In the genomic region with DNA sequence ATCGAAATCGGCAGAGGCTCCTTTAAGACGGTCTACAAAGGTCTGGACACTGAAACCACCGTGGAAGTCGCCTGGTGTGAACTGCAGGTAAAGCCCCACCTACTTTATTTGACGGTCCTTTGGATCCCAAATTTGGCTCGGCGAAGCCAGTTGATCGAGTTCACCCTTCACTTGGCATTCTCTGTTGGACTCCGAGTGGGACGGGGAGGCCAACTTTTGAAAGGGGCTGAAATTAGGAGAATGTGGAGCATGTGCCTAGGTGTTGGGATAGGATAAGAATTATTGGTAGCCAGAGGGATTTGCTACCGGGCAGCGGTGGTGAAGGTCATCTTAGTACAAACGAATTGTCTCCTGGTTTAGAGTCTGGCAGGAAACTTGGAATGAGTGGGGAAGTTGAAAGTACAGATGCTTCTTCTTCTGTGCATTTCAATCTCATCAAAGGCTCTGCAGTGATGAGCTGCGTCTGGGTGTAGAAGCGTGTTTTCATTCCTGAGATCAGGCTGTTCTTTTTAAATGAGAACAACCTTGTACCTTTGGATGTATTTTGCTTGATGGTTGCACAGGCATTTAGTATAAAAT, we compare ENCODE assay signal across 8 cellular contexts. TPM values are rescaled to one million over a fixed set of nuclear protein-coding genes. Genes with fewer than 3 reads are reported as not detected.
DNase-seq lines count a peak whose midpoint lies in the region; TF ChIP-seq lines count a peak whose summit lies in the region.

No MANE protein-coding gene starts in this region.

- peaks cover 30% of the 10 kb centered on the region for H4K20me1 ChIP-seq in OCI-LY7 (ENCODE audit: insufficient read depth, low read length)

- no peak overlapping the region for H2AFZ ChIP-seq in OCI-LY7 (ENCODE audit: low read length)

- POLR2A ChIA-PET in OCI-LY7 (lab: Charles Lee) = interaction anchor here (0.7 to 1.0 kb wide), 4 partner anchors 14 to 92 kb away, joined by 3 to 5 read pairs (median 4); no protein-coding TSS in a partner anchor

- no peaks in the 10 kb centered on the region for H3K27me3 ChIP-seq in mononuclear cell (ENCODE audit: insufficient read depth, low read length)

- DNase-seq in NCI-H748 (lab: John Stamatoyannopoulos, UW; ENCODE audit: unreplicated experiment) = peak; percentile 35
- no peak for DNase-seq in NCI-H748 treated with DMSO at 0.1 percent for 48 hours (lab: John Stamatoyannopoulos, UW)
- DNase-seq in OCI-LY7 (ENCODE audit: low spot score) = peak; percentile 31
- peak; percentile 72 for DNase-seq in coronary artery (ENCODE audit: low spot score)
- no peak for DNase-seq in NCI-H226
- DNase-seq in SHP77 treated with DMSO at 0.1 percent for 48 hours (lab: John Stamatoyannopoulos, UW) = no peak
- no peak for DNase-seq in NCI-H2196 treated with DMSO at 0.1 percent for 48 hours (lab: John Stamatoyannopoulos, UW; ENCODE audit: unreplicated experiment)

- peaks cover 65% of the 10 kb centered on the region for H3K79me2 ChIP-seq in OCI-LY7 (ENCODE audit: insufficient read depth, low read depth, low read length)

- BruUV-seq in OCI-LY7 (replicated peaks; lab: Mats Ljungman, UMichigan) = no TSS peak

- H3K4me3 ChIP-seq in OCI-LY7 (ENCODE audit: low read depth, low read length, poor library complexity, severe bottlenecking) = peak overlapping the region; percentile 87
- H3K4me3 ChIP-seq in coronary artery = peak overlapping the region; percentile 94
- H3K4me3 ChIP-seq in mononuclear cell (ENCODE audit: low read length) = peak overlapping the region; percentile 71

- H3K27ac ChIP-seq in OCI-LY7 (ENCODE audit: low read depth, low read length, poor library complexity, severe bottlenecking) = peak overlapping the region; percentile 75
- peak overlapping the region; percentile 96 to 98 for H3K27ac ChIP-seq in coronary artery

- H3K4me1 ChIP-seq in OCI-LY7 (ENCODE audit: insufficient read depth, low read length, poor library complexity, severe bottlenecking) (peaks cover 40% of the 10 kb centered on the region), mononuclear cell (ENCODE audit: insufficient read depth, low read length) (peaks cover 39% of the 10 kb centered on the region)

- TF ChIP-seq CTCF in OCI-LY7 (conservative IDR thresholded peaks at IDR 0.05; ENCODE audit: low read length) (no peak), coronary artery (IDR thresholded peaks at IDR 0.05) (no peak)

- H3K36me3 ChIP-seq in OCI-LY7 (ENCODE audit: insufficient read depth, low read length) = peaks cover 36% of the 10 kb centered on the region

- no peaks in the 10 kb centered on the region for H3K9me3 ChIP-seq in OCI-LY7 (ENCODE audit: low read length)
- no peaks in the 10 kb centered on the region for H3K9me3 ChIP-seq in mononuclear cell (ENCODE audit: low read depth, low read length)

- H3K9me2 ChIP-seq in OCI-LY7 (ENCODE audit: insufficient read depth, low read length) = no peaks in the 10 kb centered on the region

- intact Hi-C loops in OCI-LY7 (cut with micrococcal nuclease; ENCODE audit: unreplicated experiment) = loop anchor here (2.0 to 10.0 kb wide), 2 partner anchors 60 to 840 kb away; a partner anchor contains a TSS

- H3K4me2 ChIP-seq in OCI-LY7 (ENCODE audit: low read length) = peak overlapping the region; percentile 96

- CTCF ChIA-PET in OCI-LY7 (lab: Charles Lee; ENCODE audit: unreplicated experiment) = interaction anchor here (0.6 kb wide), 2 partner anchors 23 to 24 kb away, joined by 3 to 4 read pairs; no protein-coding TSS in a partner anchor

RNA-seq across cellular contexts. Expression of a gene that starts 1.9 kb away (rescaled TPM):
- 66.4 and 84.1 TPM in 2 replicates for total RNA-seq in OCI-LY7 (2014; rRNA removed; shearing (Covaris generic))
- total RNA-seq in OCI-LY7 (2022) (131 and 135 TPM in 2 replicates), mononuclear cell (94.1 TPM)

Comparison
In these comparisons a context has a peak if more than half of its experiments do, and no peak if none do; other contexts are left out.
1. DNase-seq: peak in NCI-H748 (single experiment), OCI-LY7 (single experiment) and coronary artery (single experiment); none in NCI-H748 treated with DMSO at 0.1 percent for 48 hours (single experiment), NCI-H226 (single experiment), SHP77 treated with DMSO at 0.1 percent for 48 hours (single experiment) and NCI-H2196 treated with DMSO at 0.1 percent for 48 hours (single experiment).
2. Peak in every context shown above with its lines, with median percentiles within 50 percentile points of each other: H3K4me3 ChIP-seq.